Comparison of ENCODE assay signal across 26 cellular contexts in genomic region chr1:9319208-9319788, GRCh38. TPM values are rescaled to one million over a fixed set of nuclear protein-coding genes. Genes with fewer than 3 reads are reported as not detected.
DNase-seq lines count a peak whose midpoint lies in the region; ATAC-seq and TF ChIP-seq lines count a peak whose summit lies in the region.
"Had no signal": no experiment of that assay in that cellular context is flagged by ENCODE, and none has a peak within 500 bp of the region (broad histone marks: within the 10 kb centered on the region; RNA-seq: fewer than 3 reads in every experiment).

No MANE protein-coding gene starts in this region.

- H3K27me3 ChIP-seq in HUES64 (ENCODE audit: insufficient read depth, low read length): no peaks in the 10 kb centered on the region
- no peaks in the 10 kb centered on the region for H3K27me3 ChIP-seq in endodermal cell (ENCODE audit: control insufficient read depth, insufficient read depth, low read length, poor library complexity, severe bottlenecking)
- no peaks in the 10 kb centered on the region for H3K27me3 ChIP-seq in osteoblast (ENCODE audit: insufficient read depth, low read length)
- H3K27me3 ChIP-seq in uterus: no peaks in the 10 kb centered on the region
- H3K27me3 ChIP-seq: colonic mucosa, spleen, suprapubic skin had no signal

- peaks cover 27% of the 10 kb centered on the region for H3K4me1 ChIP-seq in HUES64 (ENCODE audit: insufficient read depth, low read length)
- H3K4me1 ChIP-seq in endodermal cell (ENCODE audit: control insufficient read depth, insufficient read depth, low read length): peaks cover 30% of the 10 kb centered on the region
- peaks cover 35% of the 10 kb centered on the region for H3K4me1 ChIP-seq in osteoblast (ENCODE audit: insufficient read depth, low read length)
- H3K4me1 ChIP-seq in uterus: peaks cover 0 to 47% of the 10 kb centered on the region in 2 donors

- DNase-seq in endodermal cell (no peak), osteoblast (ENCODE audit: insufficient read length, low spot score, missing footprints) (peak; percentile 57), uterus (no peak), GM13976 (ENCODE audit: low spot score) (no peak), midbrain (lab: John Stamatoyannopoulos, UW) (no peak), coronary artery (ENCODE audit: low spot score) (no peak), left cardiac atrium (no peak)
- DNase-seq: activated CD4-positive, alpha-beta T cell treated with anti-CD3 and anti-CD28 coated beads for 1 hour; activated CD8-positive, alpha-beta T cell treated with anti-CD3 and anti-CD28 coated beads, Interleukin-2, amount 10 ng/mL, durations not matched to agents 7 days and 5 days; CD4-positive, alpha-beta memory T cell; colonic mucosa; HCEC 1CT; hippocampal formation; immature natural killer cell; NCI-H1417 treated with DMSO at 0.1 percent for 48 hours; NCI-H2227 treated with DMSO at 0.1 percent for 48 hours; NCI-H748 treated with DMSO at 0.1 percent for 48 hours; nucleus accumbens; spleen; stimulated activated CD4-positive, alpha-beta T cell treated with anti-CD3 and anti-CD28 coated beads, Interleukin-2, amount 100 ng/mL, for 48 hours; T-helper 1 cell had no signal

- H3K9ac ChIP-seq in HUES64 (ENCODE audit: low read depth, low read length) (no peak overlapping the region), endodermal cell (ENCODE audit: extremely low read depth, low read length, poor library complexity, severe bottlenecking) (no peak overlapping the region)

- H4K20me1 ChIP-seq in osteoblast (ENCODE audit: insufficient read depth, low read length): peaks cover 75% of the 10 kb centered on the region

- in situ Hi-C loops in GM13976 (cut with MboI; ENCODE audit: low sequenced_read_pairs, unreplicated experiment): no loop called here

- WGBS in HUES64: 86% methylated on average over 20 of the region's 20 CpGs
- WGBS in endodermal cell (ENCODE audit: insufficient coverage in 1 of 2, insufficient read length in 1 of 2), 2 experiments: 91 to 100% methylated on average over 1 to 20 of the region's 20 CpGs

- no peak for ATAC-seq in left cardiac atrium
- ATAC-seq: activated CD8-positive, alpha-beta T cell treated with anti-CD3 and anti-CD28 coated beads, Interleukin-2, amount 10 ng/mL, durations not matched to agents 7 days and 5 days; esophagus mucosa had no signal

- H3K36me3 Mint-ChIP-seq in endodermal cell (ENCODE audit: low read depth): peaks cover 12% of the 10 kb centered on the region
- H3K36me3 Mint-ChIP-seq: activated naive CD4-positive, alpha-beta T cell treated with anti-CD3 and anti-CD28 coated beads, Interleukin-2, amount 50 U/mL, for 24 hours; CD4-positive, alpha-beta memory T cell; immature natural killer cell had no signal

- H2AFZ ChIP-seq in osteoblast (ENCODE audit: low read length): no peak overlapping the region

- H3K27ac Mint-ChIP-seq in endodermal cell: peak overlapping the region; percentile 81
- H3K27ac Mint-ChIP-seq: activated CD8-positive, alpha-beta T cell treated with anti-CD3 and anti-CD28 coated beads, Interleukin-2, amount 10 ng/mL, durations not matched to agents 7 days and 5 days; activated naive CD4-positive, alpha-beta T cell treated with anti-CD3 and anti-CD28 coated beads, Interleukin-2, amount 50 U/mL, for 24 hours; activated T-helper 2 cell treated with anti-CD3 and anti-CD28 coated beads, Interferon-gamma antibody, Interleukin-2, Interleukin-4, amounts not matched to agents 10 μg/mL and 5 μg/mL and 100 μg/mL, durations not matched to agents 14 hours and 24 hours and 36 hours; immature natural killer cell had no signal

- H3K9me3 Mint-ChIP-seq in endodermal cell: no peaks in the 10 kb centered on the region
- H3K9me3 Mint-ChIP-seq: activated naive CD4-positive, alpha-beta T cell treated with anti-CD3 and anti-CD28 coated beads, Interleukin-2, amount 50 U/mL, for 24 hours; activated T-helper 2 cell treated with anti-CD3 and anti-CD28 coated beads, Interferon-gamma antibody, Interleukin-2, Interleukin-4, amounts not matched to agents 10 μg/mL and 5 μg/mL and 100 μg/mL, durations not matched to agents 14 hours and 24 hours and 36 hours; CD4-positive, alpha-beta memory T cell had no signal

- no peak overlapping the region for H3K4me2 ChIP-seq in osteoblast (ENCODE audit: insufficient read depth, low read length)

- H3K4me1 Mint-ChIP-seq in endodermal cell: peaks cover 48% of the 10 kb centered on the region

- intact Hi-C loops in uterus (cut with DNase I; ENCODE audit: low total_unique reads) (no loop called here), left cardiac atrium (cut with DNase I) (no loop called here)

- TF ChIP-seq CTCF in endodermal cell (conservative IDR thresholded peaks at IDR 0.05) (no peak), osteoblast (IDR thresholded peaks at IDR 0.05; ENCODE audit: extremely low read depth, low read depth, low read length) (no peak), uterus (IDR thresholded peaks at IDR 0.05) (no peak), GM13976 (IDR thresholded peaks at IDR 0.05; ENCODE audit: borderline replicate concordance, control extremely low read depth, extremely low read depth, insufficient read depth, missing control alignments) (no peak), coronary artery (IDR thresholded peaks at IDR 0.05) (no peak)

- no peak for TF ChIP-seq POLR2A in uterus (IDR thresholded peaks at IDR 0.05)

- H3K79me2 ChIP-seq in osteoblast (ENCODE audit: insufficient read depth, low read length): peaks cover 94% of the 10 kb centered on the region

- no peak overlapping the region for H3K4me3 Mint-ChIP-seq in endodermal cell
- H3K4me3 Mint-ChIP-seq: activated CD8-positive, alpha-beta T cell treated with anti-CD3 and anti-CD28 coated beads, Interleukin-2, amount 10 ng/mL, durations not matched to agents 7 days and 5 days; activated naive CD4-positive, alpha-beta T cell treated with anti-CD3 and anti-CD28 coated beads, Interleukin-2, amount 50 U/mL, for 24 hours; CD4-positive, alpha-beta memory T cell; immature natural killer cell had no signal

- H3K27me3 Mint-ChIP-seq in endodermal cell (ENCODE audit: insufficient read depth): no peaks in the 10 kb centered on the region
- H3K27me3 Mint-ChIP-seq: activated naive CD4-positive, alpha-beta T cell treated with anti-CD3 and anti-CD28 coated beads, Interleukin-2, amount 50 U/mL, for 24 hours; CD4-positive, alpha-beta memory T cell had no signal

- H3K4me3 ChIP-seq in HUES64 (ENCODE audit: low read length): no peak overlapping the region
- H3K4me3 ChIP-seq in endodermal cell (ENCODE audit: low read length): no peak overlapping the region
- H3K4me3 ChIP-seq in osteoblast (ENCODE audit: insufficient read depth, low read length): no peak overlapping the region
- no peak overlapping the region for H3K4me3 ChIP-seq in uterus
- no peak overlapping the region for H3K4me3 ChIP-seq in coronary artery
- H3K4me3 ChIP-seq: colonic mucosa, spleen, suprapubic skin had no signal

- H3K9me3 ChIP-seq in HUES64 (ENCODE audit: insufficient read depth, low read depth, low read length): no peaks in the 10 kb centered on the region
- H3K9me3 ChIP-seq in endodermal cell (ENCODE audit: control insufficient read depth, low read length): no peaks in the 10 kb centered on the region
- no peaks in the 10 kb centered on the region for H3K9me3 ChIP-seq in osteoblast (ENCODE audit: low read depth, low read length)
- H3K9me3 ChIP-seq in uterus: no peaks in the 10 kb centered on the region
- H3K9me3 ChIP-seq: colonic mucosa, spleen, suprapubic skin had no signal

- H3K36me3 ChIP-seq in HUES64 (ENCODE audit: insufficient read depth, low read length): no peaks in the 10 kb centered on the region
- H3K36me3 ChIP-seq in endodermal cell (ENCODE audit: control insufficient read depth, insufficient read depth, low read length): peaks cover 3% of the 10 kb centered on the region
- peaks cover 5% of the 10 kb centered on the region for H3K36me3 ChIP-seq in osteoblast (ENCODE audit: insufficient read depth, low read length)
- no peaks in the 10 kb centered on the region for H3K36me3 ChIP-seq in uterus
- H3K36me3 ChIP-seq: colonic mucosa, spleen had no signal

- H3K27ac ChIP-seq in HUES64 (ENCODE audit: low read depth, low read length) (peak overlapping the region; percentile 52; the same call in 1 of the 2 replicates), endodermal cell (ENCODE audit: low read depth, low read length) (peak overlapping the region; percentile 20), osteoblast (ENCODE audit: low read depth, low read length) (no peak overlapping the region), uterus (peak overlapping the region; percentile 15 to 80), coronary artery (peak overlapping the region in 1 of 2 donors; percentile 79)
- H3K27ac ChIP-seq: colonic mucosa, spleen had no signal

RNA-seq across cellular contexts. Expression of gene SPSB1, which starts 26.6 kb away (rescaled TPM):
- 2.1 TPM for polyA plus RNA-seq in HUES64 (2013, experiment 1 of 2)
- polyA plus RNA-seq in HUES64 (2013, experiment 2 of 2): 3.3 TPM
- total RNA-seq in endodermal cell (10 to 100 TPM; 20.4 to 26.9 TPM), osteoblast (14.7 and 23.2 TPM in 2 replicates), uterus (10 to 100 TPM; 12.3 to 29.6 (median 20.7) TPM), left cardiac atrium (10 to 100 TPM; 16.8 to 19.1 TPM)
- polyA plus RNA-seq in endodermal cell (2013, experiment 1 of 2): 10.5 TPM
- 10.7 TPM for polyA plus RNA-seq in endodermal cell (2013, experiment 2 of 2)
